ENCODE assay signal across 31 cellular contexts in genomic region chr6:107290491-107290890, GRCh38.
A peak's percentile ranks its signal among the peaks of the same experiment; 100 is the strongest.
DNase-seq lines count a peak whose midpoint lies in the region; ATAC-seq and TF ChIP-seq lines count a peak whose summit lies in the region.
"Had no signal": no experiment of that assay in that cellular context is flagged by ENCODE, and none has a peak within 500 bp of the region (broad histone marks: within the 10 kb centered on the region; RNA-seq: fewer than 3 reads in every experiment).

No MANE protein-coding gene starts in this region.

- H3K27ac Mint-ChIP-seq in MCF 10A (ENCODE audit: low read depth, unreplicated experiment), result no peak overlapping the region
- no peak overlapping the region for H3K27ac Mint-ChIP-seq in natural killer cell treated with Interleukin-12 subunit alpha and Interleukin-12 subunit beta and Interleukin-15 and Interleukin-18, amount 100 ng/mL, for 72 hours
- H3K27ac Mint-ChIP-seq: activated naive CD4-positive, alpha-beta T cell treated with anti-CD3 and anti-CD28 coated beads, Interleukin-2, amount 50 U/mL, for 72 hours; activated T-helper 2 cell treated with anti-CD3 and anti-CD28 coated beads, Interferon-gamma antibody, Interleukin-2, Interleukin-4, amounts not matched to agents 10 μg/mL and 5 μg/mL and 100 μg/mL, durations not matched to agents 14 hours and 24 hours and 36 hours; CD8-positive, alpha-beta T cell; immature natural killer cell; stimulated activated naive CD8-positive, alpha-beta T cell treated with anti-CD3 and anti-CD28 coated beads, Interleukin-15, Interleukin-2, amounts not matched to agents 100 ng/mL and 50 ng/mL, for 24 hours had no signal

- intact Hi-C loops in mammary epithelial cell (cut with micrococcal nuclease) (no loop called here), MCF 10A (cut with micrococcal nuclease) (no loop called here)

- H3K4me3 ChIP-seq in mammary epithelial cell (replicated peaks in 1 of 3; ENCODE audit: insufficient read depth in 1 of 3, low read depth in 2 of 3, low read length in 3 of 3) (no peak overlapping the region), SJCRH30 (no peak overlapping the region)
- H3K4me3 ChIP-seq: coronary artery, gastrocnemius medialis, Peyer's patch, skin epidermis, thoracic aorta had no signal

- peaks cover 6% of the 10 kb centered on the region for H3K36me3 Mint-ChIP-seq in MCF 10A (ENCODE audit: insufficient read depth, unreplicated experiment)
- no peaks in the 10 kb centered on the region for H3K36me3 Mint-ChIP-seq in natural killer cell treated with Interleukin-12 subunit alpha and Interleukin-12 subunit beta and Interleukin-15 and Interleukin-18, amount 100 ng/mL, for 72 hours
- H3K36me3 Mint-ChIP-seq: activated naive CD4-positive, alpha-beta T cell treated with anti-CD3 and anti-CD28 coated beads, Interleukin-2, amount 50 U/mL, for 72 hours; immature natural killer cell had no signal

- BruUV-seq in mammary epithelial cell (replicated peaks; lab: Mats Ljungman, UMichigan) (no TSS peak), MCF 10A (replicated peaks; lab: Mats Ljungman, UMichigan) (no TSS peak)

- no peak overlapping the region for H3K4me3 Mint-ChIP-seq in MCF 10A (ENCODE audit: unreplicated experiment)
- no peak overlapping the region for H3K4me3 Mint-ChIP-seq in natural killer cell treated with Interleukin-12 subunit alpha and Interleukin-12 subunit beta and Interleukin-15 and Interleukin-18, amount 100 ng/mL, for 72 hours
- H3K4me3 Mint-ChIP-seq: CD8-positive, alpha-beta T cell; immature natural killer cell; stimulated activated naive CD8-positive, alpha-beta T cell treated with anti-CD3 and anti-CD28 coated beads, Interleukin-15, Interleukin-2, amounts not matched to agents 100 ng/mL and 50 ng/mL, for 24 hours had no signal

- H3K27me3 ChIP-seq in mammary epithelial cell (ENCODE audit: insufficient read depth, low read length) (no peaks in the 10 kb centered on the region), SJCRH30 (no peaks in the 10 kb centered on the region)
- H3K27me3 ChIP-seq: gastrocnemius medialis, Peyer's patch had no signal

- H3K36me3 ChIP-seq in mammary epithelial cell (ENCODE audit: insufficient read depth, low read length) (no peaks in the 10 kb centered on the region), SJCRH30 (no peaks in the 10 kb centered on the region)
- H3K36me3 ChIP-seq: gastrocnemius medialis, Peyer's patch, thoracic aorta had no signal

- DNase-seq in mammary epithelial cell (peak; percentile 9), MCF 10A (ENCODE audit: unreplicated experiment) (no peak), SJCRH30 (peak; percentile 17 to 62), left kidney (ENCODE audit: low read depth, low spot score) (peak; percentile 7), NCI-H1105 (lab: John Stamatoyannopoulos, UW) (no peak), cortex of kidney (lab: John Stamatoyannopoulos, UW) (no peak), NCI-H1048 (lab: John Stamatoyannopoulos, UW) (no peak)
- no peak for DNase-seq in natural killer cell treated with Interleukin-12 subunit alpha and Interleukin-12 subunit beta and Interleukin-15 and Interleukin-18, amount 100 ng/mL, for 72 hours (ENCODE audit: low spot score)
- DNase-seq: anterior cingulate cortex; CD8-positive, alpha-beta T cell; DMS153; gastrocnemius medialis; GDM1; hippocampal formation; immature natural killer cell; KG1; mesenchymal stem cell; MV-4-11; NCI-H1694; NCI-H524; NK-92 treated with Interleukin-12 subunit alpha and Interleukin-12 subunit beta, amount 100 ng/mL, for 24 hours; occipital lobe; Peyer's patch had no signal

- no peaks in the 10 kb centered on the region for H3K79me2 ChIP-seq in mammary epithelial cell (ENCODE audit: insufficient read depth, low read length)

- H3K9me3 Mint-ChIP-seq in MCF 10A (ENCODE audit: unreplicated experiment), result no peaks in the 10 kb centered on the region
- no peaks in the 10 kb centered on the region for H3K9me3 Mint-ChIP-seq in natural killer cell treated with Interleukin-12 subunit alpha and Interleukin-12 subunit beta and Interleukin-15 and Interleukin-18, amount 100 ng/mL, for 72 hours
- H3K9me3 Mint-ChIP-seq: activated naive CD4-positive, alpha-beta T cell treated with anti-CD3 and anti-CD28 coated beads, Interleukin-2, amount 50 U/mL, for 72 hours; activated T-helper 2 cell treated with anti-CD3 and anti-CD28 coated beads, Interferon-gamma antibody, Interleukin-2, Interleukin-4, amounts not matched to agents 10 μg/mL and 5 μg/mL and 100 μg/mL, durations not matched to agents 14 hours and 24 hours and 36 hours; CD8-positive, alpha-beta T cell; immature natural killer cell had no signal

- peak overlapping the region; percentile 25 for H3K4me2 ChIP-seq in mammary epithelial cell (ENCODE audit: insufficient read depth, low read depth, low read length)

- H3K4me1 ChIP-seq in mammary epithelial cell (ENCODE audit: insufficient read depth, low read length) (no peaks in the 10 kb centered on the region), SJCRH30 (no peaks in the 10 kb centered on the region)
- H3K4me1 ChIP-seq: Peyer's patch had no signal

- in situ Hi-C loops in mammary epithelial cell (cut with MboI; ENCODE audit: low sequenced_read_pairs in 2 of 2), result no loop called here

- dilution Hi-C loops in mammary epithelial cell (cut with HindIII; ENCODE audit: low sequenced_read_pairs), result loop anchor here (5.0 kb wide), 1 partner anchor 38 kb away; no protein-coding TSS in a partner anchor

- POLR2A ChIA-PET in MCF 10A (lab: Yijun Ruan, JAX), result interaction anchor here (0.6 to 1.3 kb wide), 4 partner anchors 13 to 259 kb away, joined by 3 to 4 read pairs (median 4); no protein-coding TSS in a partner anchor

- no peaks in the 10 kb centered on the region for H3K9me3 ChIP-seq in mammary epithelial cell (replicated peaks; ENCODE audit: insufficient read depth, low read length)
- no peaks in the 10 kb centered on the region for H3K9me3 ChIP-seq in SJCRH30 (replicated peaks)
- H3K9me3 ChIP-seq: gastrocnemius medialis, Peyer's patch, thoracic aorta had no signal

- ATAC-seq in natural killer cell treated with Interleukin-12 subunit alpha and Interleukin-12 subunit beta and Interleukin-15 and Interleukin-18, amount 100 ng/mL, for 72 hours, result no peak
- ATAC-seq: activated naive CD4-positive, alpha-beta T cell treated with anti-CD3 and anti-CD28 coated beads, Interleukin-2, amount 50 U/mL, for 72 hours; CD8-positive, alpha-beta T cell; gastrocnemius medialis; HCT116; left lobe of liver had no signal

- TF ChIP-seq CTCF in mammary epithelial cell (conservative IDR thresholded peaks at IDR 0.05 in 1 of 2, IDR thresholded peaks at IDR 0.05 in 1 of 2; ENCODE audit: extremely low read depth in 1 of 2, insufficient read depth in 1 of 2, low read depth in 1 of 2, low read length in 2 of 2) (no peak), MCF 10A (IDR thresholded peaks at IDR 0.05; ENCODE audit: unreplicated experiment) (no peak)

- 47% methylated on average over 3 of the region's 3 CpGs for WGBS in mammary epithelial cell (ENCODE audit: low coverage, missing lambda C conversion rate)

- H4K20me1 ChIP-seq in mammary epithelial cell (ENCODE audit: insufficient read depth, low read length), result no peaks in the 10 kb centered on the region

- H3K27ac ChIP-seq in mammary epithelial cell (ENCODE audit: insufficient read depth, low read depth, low read length) (no peak overlapping the region), SJCRH30 (no peak overlapping the region)
- H3K27ac ChIP-seq: coronary artery, gastrocnemius medialis, Peyer's patch, skin epidermis, thoracic aorta had no signal

- peak overlapping the region; percentile 5 for H2AFZ ChIP-seq in mammary epithelial cell (ENCODE audit: low read depth, low read length)

- CTCF ChIA-PET in mammary epithelial cell (lab: Charles Lee; ENCODE audit: low non-redundant PET), result no interaction called here
- CTCF ChIA-PET in MCF 10A (lab: Yijun Ruan, JAX), result interaction anchor here (0.5 to 0.7 kb wide), 2 partner anchors 12 to 111 kb away, joined by 3 to 4 read pairs; no protein-coding TSS in a partner anchor

- peaks cover 9% of the 10 kb centered on the region for H3K4me1 Mint-ChIP-seq in MCF 10A (ENCODE audit: insufficient read depth, unreplicated experiment)
- peaks cover 0 to 4% of the 10 kb centered on the region in 2 donors for H3K4me1 Mint-ChIP-seq in natural killer cell treated with Interleukin-12 subunit alpha and Interleukin-12 subunit beta and Interleukin-15 and Interleukin-18, amount 100 ng/mL, for 72 hours (ENCODE audit: low read depth in 2 of 2)

- H3K27me3 Mint-ChIP-seq in MCF 10A (ENCODE audit: insufficient read depth, unreplicated experiment), result no peaks in the 10 kb centered on the region
- no peaks in the 10 kb centered on the region for H3K27me3 Mint-ChIP-seq in natural killer cell treated with Interleukin-12 subunit alpha and Interleukin-12 subunit beta and Interleukin-15 and Interleukin-18, amount 100 ng/mL, for 72 hours
- H3K27me3 Mint-ChIP-seq: stimulated activated naive CD8-positive, alpha-beta T cell treated with anti-CD3 and anti-CD28 coated beads, Interleukin-15, Interleukin-2, amounts not matched to agents 100 ng/mL and 50 ng/mL, for 24 hours had no signal

- H3K9ac ChIP-seq in mammary epithelial cell (ENCODE audit: insufficient read depth, low read length), result no peak overlapping the region

Comparison
In these comparisons a context has a peak if more than half of its experiments do, and no peak if none do; other contexts are left out.
1. DNase-seq: peak in mammary epithelial cell (single experiment), SJCRH30 (2 of 2) and left kidney (single experiment); none in MCF 10A (single experiment), NCI-H1105 (single experiment), natural killer cell treated with Interleukin-12 subunit alpha and Interleukin-12 subunit beta and Interleukin-15 and Interleukin-18, amount 100 ng/mL, for 72 hours (single experiment), cortex of kidney (single experiment) and NCI-H1048 (single experiment).